In genomic region chr4:2338754-2339457, GRCh38 we compare ENCODE assay signal across 15 cellular contexts.
A peak's percentile ranks its signal among the peaks of the same experiment; 100 is the strongest.
DNase-seq lines count a peak whose midpoint lies in the region; ATAC-seq and TF ChIP-seq lines count a peak whose summit lies in the region.
"Had no signal": no experiment of that assay in that cellular context is flagged by ENCODE, and none has a peak within 500 bp of the region (broad histone marks: within the 10 kb centered on the region; RNA-seq: fewer than 3 reads in every experiment).

No MANE protein-coding gene starts in this region.

- no peak overlapping the region for H3K4me3 Mint-ChIP-seq in natural killer cell
- H3K4me3 Mint-ChIP-seq: activated CD8-positive, alpha-beta T cell treated with anti-CD3 and anti-CD28 coated beads for 36 hours; activated T-cell treated with anti-CD3 and anti-CD28 coated beads, Interleukin-2, amount 50 U/mL, for 72 hours; CD8-positive, alpha-beta T cell had no signal

- ATAC-seq in natural killer cell (no peak), GM21447 (IDR thresholded peaks at IDR 0.05; ENCODE audit: unreplicated experiment) (no peak)
- ATAC-seq: activated CD8-positive, alpha-beta T cell treated with anti-CD3 and anti-CD28 coated beads for 36 hours; activated T-cell treated with anti-CD3 and anti-CD28 coated beads, Interleukin-2, amount 50 U/mL, for 72 hours; CD8-positive, alpha-beta T cell had no signal

- H3K27ac ChIP-seq in hepatocyte: no peak overlapping the region
- H3K27ac ChIP-seq: brain microvascular endothelial cell, thoracic aorta had no signal

- H3K9me3 Mint-ChIP-seq in natural killer cell: no peaks in the 10 kb centered on the region
- H3K9me3 Mint-ChIP-seq: activated CD8-positive, alpha-beta T cell treated with anti-CD3 and anti-CD28 coated beads for 36 hours; activated T-cell treated with anti-CD3 and anti-CD28 coated beads, Interleukin-2, amount 50 U/mL, for 72 hours; CD8-positive, alpha-beta T cell had no signal

- no peaks in the 10 kb centered on the region for H4K20me1 ChIP-seq in hepatocyte (ENCODE audit: insufficient read depth, poor library complexity, severe bottlenecking)

- H3K4me2 ChIP-seq in hepatocyte: no peak overlapping the region

- H3K9me2 ChIP-seq in hepatocyte (replicated peaks; ENCODE audit: insufficient read depth): no peaks in the 10 kb centered on the region

- WGBS in hepatocyte (ENCODE audit: low lambda C conversion rate, missing lambda C conversion rate): 92% methylated on average over 27 of the region's 27 CpGs

- no peaks in the 10 kb centered on the region for H3K36me3 ChIP-seq in H7 (replicated peaks; ENCODE audit: control insufficient read depth, insufficient read depth, low read length)
- H3K36me3 ChIP-seq in hepatocyte (replicated peaks; ENCODE audit: insufficient read depth, low read depth): no peaks in the 10 kb centered on the region
- H3K36me3 ChIP-seq: brain microvascular endothelial cell, thoracic aorta had no signal

- no peaks in the 10 kb centered on the region for H3K27me3 Mint-ChIP-seq in natural killer cell (ENCODE audit: low read depth in 2 of 2)
- H3K27me3 Mint-ChIP-seq: activated CD8-positive, alpha-beta T cell treated with anti-CD3 and anti-CD28 coated beads for 36 hours had no signal

- in situ Hi-C loops in G401 (cut with HindIII; ENCODE audit: low sequenced_read_pairs): no loop called here

- no peaks in the 10 kb centered on the region for H3K4me1 ChIP-seq in hepatocyte (ENCODE audit: insufficient read depth)

- H2AFZ ChIP-seq in hepatocyte: no peak overlapping the region

- no peak overlapping the region for H3K27ac Mint-ChIP-seq in natural killer cell
- H3K27ac Mint-ChIP-seq: activated CD8-positive, alpha-beta T cell treated with anti-CD3 and anti-CD28 coated beads for 36 hours; activated T-cell treated with anti-CD3 and anti-CD28 coated beads, Interleukin-2, amount 50 U/mL, for 72 hours; CD8-positive, alpha-beta T cell had no signal

- no peak overlapping the region for H3K4me3 ChIP-seq in H7 (ENCODE audit: insufficient read depth, low read depth, low read length)
- no peak overlapping the region for H3K4me3 ChIP-seq in hepatocyte
- H3K4me3 ChIP-seq: thoracic aorta had no signal

- H3K4me1 Mint-ChIP-seq in natural killer cell: peaks cover 3 to 14% of the 10 kb centered on the region in 2 donors

- no peaks in the 10 kb centered on the region for H3K27me3 ChIP-seq in H7 (ENCODE audit: control insufficient read depth, insufficient read depth, low read length)
- no peaks in the 10 kb centered on the region for H3K27me3 ChIP-seq in hepatocyte
- H3K27me3 ChIP-seq: brain microvascular endothelial cell had no signal

- DNase-seq in G401 (ENCODE audit: low spot score) (peak; percentile 59), H7 (peak; percentile 69), hepatocyte (ENCODE audit: low spot score) (peak; percentile 6), natural killer cell (peak; percentile 7), DMS79 (lab: John Stamatoyannopoulos, UW) (no peak), DMS53 (lab: John Stamatoyannopoulos, UW) (no peak)
- DNase-seq: activated CD8-positive, alpha-beta T cell treated with anti-CD3 and anti-CD28 coated beads for 36 hours; activated T-cell treated with anti-CD3 and anti-CD28 coated beads, Interleukin-2, amount 50 U/mL, for 72 hours; brain microvascular endothelial cell; DMS79 treated with DMSO at 0.1 percent for 48 hours; NCI-H1092 treated with DMSO at 0.1 percent for 48 hours; SHP77 had no signal

- H3K36me3 Mint-ChIP-seq in natural killer cell: peaks cover 6% of the 10 kb centered on the region

- TF ChIP-seq CTCF in hepatocyte (IDR thresholded peaks at IDR 0.05; ENCODE audit: poor library complexity): no peak
- TF ChIP-seq CTCF in natural killer cell (IDR thresholded peaks at IDR 0.05): no peak

- H3K9me3 ChIP-seq in hepatocyte (ENCODE audit: low read depth): no peaks in the 10 kb centered on the region
- H3K9me3 ChIP-seq: thoracic aorta had no signal

- no peaks in the 10 kb centered on the region for H3K79me2 ChIP-seq in hepatocyte

- intact Hi-C loops in natural killer cell (cut with micrococcal nuclease): no loop called here

Comparison
In these comparisons a context has a peak if more than half of its experiments do, and no peak if none do; other contexts are left out.
1. DNase-seq: peak in G401 (single experiment), H7 (single experiment), hepatocyte (single experiment) and natural killer cell (single experiment); none in DMS79 (single experiment) and DMS53 (single experiment).